Comparison of ENCODE assay signal across 12 cellular contexts in the genomic region with DNA sequence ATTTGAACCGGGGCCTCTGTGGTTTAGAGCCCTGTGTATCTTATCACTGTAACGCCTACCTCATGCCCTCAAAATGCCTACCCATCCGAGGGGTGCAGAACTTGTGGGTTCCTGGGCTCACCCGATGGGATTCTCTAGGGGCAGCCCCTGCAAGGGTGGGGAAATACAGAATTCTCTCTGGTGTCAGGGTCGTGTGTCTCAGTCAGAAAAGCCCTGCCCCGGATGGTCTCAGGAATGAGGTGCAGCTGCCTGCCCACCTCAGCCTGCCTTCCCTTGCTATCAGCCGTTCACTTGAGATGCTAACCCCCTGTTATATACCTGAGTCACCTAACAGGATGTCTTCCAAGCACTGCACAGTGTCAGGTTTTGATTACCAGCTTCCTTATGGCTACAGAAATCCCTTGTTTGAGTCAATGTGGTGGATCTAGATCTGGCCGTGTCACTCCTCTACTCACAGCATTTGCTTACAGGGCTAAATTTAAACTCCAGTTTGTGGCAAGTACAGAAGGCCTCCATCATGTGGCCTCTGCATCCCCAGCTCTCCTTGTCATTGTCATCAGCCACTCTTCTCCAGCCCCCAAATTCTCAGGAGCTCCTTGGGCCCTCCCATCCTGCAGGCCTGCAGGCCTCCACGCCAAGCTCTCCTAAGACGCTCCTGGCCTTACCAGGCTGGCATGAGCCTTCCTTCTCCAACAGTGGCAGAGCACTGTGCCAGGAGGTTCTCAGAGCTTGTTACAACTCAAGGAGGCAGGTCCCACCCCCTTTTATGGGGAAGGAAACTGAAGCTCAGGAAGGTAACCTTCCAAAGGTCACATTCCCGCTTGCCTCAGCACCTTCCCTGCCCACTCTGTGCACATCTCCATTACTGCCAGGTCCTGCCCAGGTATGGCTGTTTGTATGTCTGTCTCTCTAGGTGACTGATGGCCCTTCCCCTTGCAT. TPM values are rescaled to one million over a fixed set of nuclear protein-coding genes. Genes with fewer than 3 reads are reported as not detected.
DNase-seq lines count a peak whose midpoint lies in the region; ATAC-seq and TF ChIP-seq lines count a peak whose summit lies in the region.
"Had no signal": no experiment of that assay in that cellular context is flagged by ENCODE, and none has a peak within 500 bp of the region (broad histone marks: within the 10 kb centered on the region; RNA-seq: fewer than 3 reads in every experiment).

No MANE protein-coding gene starts in this region.

- peaks cover 2% of the 10 kb centered on the region for H3K27me3 Mint-ChIP-seq in activated CD8-positive, alpha-beta T cell treated with anti-CD3 and anti-CD28 coated beads for 36 hours
- peaks cover 7% of the 10 kb centered on the region for H3K27me3 Mint-ChIP-seq in activated CD8-positive, alpha-beta T cell treated with anti-CD3 and anti-CD28 coated beads, Interleukin-2, amount 10 ng/mL, durations not matched to agents 7 days and 5 days (ENCODE audit: low read depth)
- H3K27me3 Mint-ChIP-seq in dendritic cell treated with granulocyte-macrophage colony-stimulating factor and Interleukin-4, amounts not matched to agents 40 ng/mL and 50 ng/mL, for 4 days, result no peaks in the 10 kb centered on the region
- H3K27me3 Mint-ChIP-seq: IgD-negative memory B cell had no signal

- H3K27ac ChIP-seq in skeletal muscle tissue (ENCODE audit: low read depth, low read length) (peak overlapping the region; percentile 21), MM.1S (ENCODE audit: low read length) (no peak overlapping the region), testis (no peak overlapping the region)

- H3K4me3 ChIP-seq in skeletal muscle tissue (ENCODE audit: low read length in 3 of 3) (no peak overlapping the region), MM.1S (ENCODE audit: low read length) (no peak overlapping the region), testis (no peak overlapping the region)

- peak overlapping the region in 1 of 3 donors; percentile 25 for H3K9ac ChIP-seq in skeletal muscle tissue (ENCODE audit: low read depth in 1 of 3, low read length in 3 of 3)
- H3K9ac ChIP-seq in MM.1S (ENCODE audit: low read length), result no peak overlapping the region

- TF ChIP-seq CTCF in activated CD8-positive, alpha-beta T cell treated with anti-CD3 and anti-CD28 coated beads for 36 hours (IDR thresholded peaks at IDR 0.05), result no peak
- TF ChIP-seq CTCF in MM.1S (IDR thresholded peaks at IDR 0.05; ENCODE audit: low read length), result no peak
- TF ChIP-seq CTCF in testis (IDR thresholded peaks at IDR 0.05), result no peak

- peaks cover 17% of the 10 kb centered on the region for H3K4me1 Mint-ChIP-seq in activated CD8-positive, alpha-beta T cell treated with anti-CD3 and anti-CD28 coated beads for 36 hours (ENCODE audit: low read depth)
- H3K4me1 Mint-ChIP-seq in activated CD8-positive, alpha-beta T cell treated with anti-CD3 and anti-CD28 coated beads, Interleukin-2, amount 10 ng/mL, durations not matched to agents 7 days and 5 days (ENCODE audit: low read depth), result peaks cover 13% of the 10 kb centered on the region
- H3K4me1 Mint-ChIP-seq in dendritic cell treated with granulocyte-macrophage colony-stimulating factor and Interleukin-4, amounts not matched to agents 40 ng/mL and 50 ng/mL, for 4 days (ENCODE audit: low read depth), result peaks cover 77% of the 10 kb centered on the region

- H3K4me3 Mint-ChIP-seq in activated CD8-positive, alpha-beta T cell treated with anti-CD3 and anti-CD28 coated beads for 36 hours, result no peak overlapping the region
- no peak overlapping the region for H3K4me3 Mint-ChIP-seq in activated CD8-positive, alpha-beta T cell treated with anti-CD3 and anti-CD28 coated beads, Interleukin-2, amount 10 ng/mL, durations not matched to agents 7 days and 5 days
- no peak overlapping the region for H3K4me3 Mint-ChIP-seq in dendritic cell treated with granulocyte-macrophage colony-stimulating factor and Interleukin-4, amounts not matched to agents 40 ng/mL and 50 ng/mL, for 4 days
- H3K4me3 Mint-ChIP-seq: activated naive CD4-positive, alpha-beta T cell treated with anti-CD3 and anti-CD28 coated beads for 36 hours had no signal

- DNase-seq in activated CD8-positive, alpha-beta T cell treated with anti-CD3 and anti-CD28 coated beads for 36 hours, result peak; percentile 59
- DNase-seq in activated CD8-positive, alpha-beta T cell treated with anti-CD3 and anti-CD28 coated beads, Interleukin-2, amount 10 ng/mL, durations not matched to agents 7 days and 5 days, result no peak
- DNase-seq in LoVo (ENCODE audit: low spot score), result peak; percentile 64
- DNase-seq in pons (ENCODE audit: low spot score), result no peak
- no peak for DNase-seq in MM.1S
- DNase-seq in testis, result no peak
- DNase-seq: activated naive CD4-positive, alpha-beta T cell treated with anti-CD3 and anti-CD28 coated beads for 36 hours; NCI-H2029 had no signal

- no peaks in the 10 kb centered on the region for H3K9me2 ChIP-seq in MM.1S (replicated peaks; ENCODE audit: insufficient read depth, low read length)

- no peak for TF ChIP-seq POLR2A in testis (IDR thresholded peaks at IDR 0.05)

- H2AFZ ChIP-seq in MM.1S (ENCODE audit: low read length), result no peak overlapping the region

- H3K27me3 ChIP-seq in skeletal muscle tissue (ENCODE audit: control insufficient read depth in 3 of 3, insufficient read depth in 3 of 3, low read length in 3 of 3) (no peaks in the 10 kb centered on the region), MM.1S (replicated peaks; ENCODE audit: insufficient read depth, low read length) (no peaks in the 10 kb centered on the region), testis (no peaks in the 10 kb centered on the region)

- H3K36me3 ChIP-seq in skeletal muscle tissue (ENCODE audit: control insufficient read depth in 3 of 3, insufficient read depth in 3 of 3, low read length in 3 of 3) (no peaks in the 10 kb centered on the region), MM.1S (replicated peaks; ENCODE audit: insufficient read depth, low read length) (no peaks in the 10 kb centered on the region), testis (ENCODE audit: low read depth, missing control alignments) (no peaks in the 10 kb centered on the region)

- intact Hi-C loops in activated CD8-positive, alpha-beta T cell treated with anti-CD3 and anti-CD28 coated beads for 36 hours (cut with micrococcal nuclease), result no loop called here
- intact Hi-C loops in dendritic cell treated with granulocyte-macrophage colony-stimulating factor and Interleukin-4, amounts not matched to agents 40 ng/mL and 50 ng/mL, for 4 days (cut with micrococcal nuclease), result no loop called here
- intact Hi-C loops in testis (cut with DNase I; ENCODE audit: low total_unique reads), result no loop called here

- H3K27ac Mint-ChIP-seq in activated CD8-positive, alpha-beta T cell treated with anti-CD3 and anti-CD28 coated beads for 36 hours, result no peak overlapping the region
- H3K27ac Mint-ChIP-seq in activated CD8-positive, alpha-beta T cell treated with anti-CD3 and anti-CD28 coated beads, Interleukin-2, amount 10 ng/mL, durations not matched to agents 7 days and 5 days, result no peak overlapping the region
- H3K27ac Mint-ChIP-seq in dendritic cell treated with granulocyte-macrophage colony-stimulating factor and Interleukin-4, amounts not matched to agents 40 ng/mL and 50 ng/mL, for 4 days, result peak overlapping the region; percentile 53
- H3K27ac Mint-ChIP-seq: activated naive CD4-positive, alpha-beta T cell treated with anti-CD3 and anti-CD28 coated beads for 36 hours; IgD-negative memory B cell had no signal

- H3K4me2 ChIP-seq in MM.1S (ENCODE audit: low read depth, low read length), result no peak overlapping the region

- ATAC-seq in activated CD8-positive, alpha-beta T cell treated with anti-CD3 and anti-CD28 coated beads for 36 hours, result peak; percentile 55
- ATAC-seq in activated CD8-positive, alpha-beta T cell treated with anti-CD3 and anti-CD28 coated beads, Interleukin-2, amount 10 ng/mL, durations not matched to agents 7 days and 5 days, result no peak

- H4K20me1 ChIP-seq in MM.1S (ENCODE audit: insufficient read depth, low read length), result no peaks in the 10 kb centered on the region

- H3K36me3 Mint-ChIP-seq in activated CD8-positive, alpha-beta T cell treated with anti-CD3 and anti-CD28 coated beads for 36 hours (ENCODE audit: low read depth), result no peaks in the 10 kb centered on the region
- no peaks in the 10 kb centered on the region for H3K36me3 Mint-ChIP-seq in activated CD8-positive, alpha-beta T cell treated with anti-CD3 and anti-CD28 coated beads, Interleukin-2, amount 10 ng/mL, durations not matched to agents 7 days and 5 days (ENCODE audit: low read depth)
- H3K36me3 Mint-ChIP-seq in dendritic cell treated with granulocyte-macrophage colony-stimulating factor and Interleukin-4, amounts not matched to agents 40 ng/mL and 50 ng/mL, for 4 days (ENCODE audit: low read depth), result no peaks in the 10 kb centered on the region
- H3K36me3 Mint-ChIP-seq: IgD-negative memory B cell had no signal

- POLR2A ChIA-PET in activated CD8-positive, alpha-beta T cell treated with anti-CD3 and anti-CD28 coated beads for 36 hours (lab: Charles Lee), result interaction anchor here (1.2 kb wide), 1 partner anchor 12 kb away, joined by 9 read pairs; no protein-coding TSS in a partner anchor
- POLR2A ChIA-PET in activated CD8-positive, alpha-beta T cell treated with anti-CD3 and anti-CD28 coated beads, Interleukin-2, amount 10 ng/mL, durations not matched to agents 7 days and 5 days (lab: Charles Lee), result interaction anchor here (0.6 kb wide), 1 partner anchor 15 kb away, joined by 3 read pairs; no protein-coding TSS in a partner anchor

- WGBS in testis, 2 donors, result 85 to 93% methylated on average over 8 to 11 of the region's 11 CpGs

- H3K79me2 ChIP-seq in MM.1S (ENCODE audit: low read length), result no peaks in the 10 kb centered on the region

- H3K9me3 ChIP-seq in skeletal muscle tissue (ENCODE audit: control insufficient read depth in 3 of 3, low read length in 3 of 3), result no peaks in the 10 kb centered on the region
- no peaks in the 10 kb centered on the region for H3K9me3 ChIP-seq in MM.1S (replicated peaks; ENCODE audit: insufficient read depth, low read length)
- no peaks in the 10 kb centered on the region for H3K9me3 ChIP-seq in testis

- H3K4me1 ChIP-seq in skeletal muscle tissue (ENCODE audit: control insufficient read depth in 3 of 3, insufficient read depth in 3 of 3, low read length in 3 of 3) (peaks cover 16 to 41% (median 28%) of the 10 kb centered on the region in 3 donors), MM.1S (ENCODE audit: low read length) (peaks cover 22% of the 10 kb centered on the region), testis (no peaks in the 10 kb centered on the region)

- CTCF ChIA-PET in activated CD8-positive, alpha-beta T cell treated with anti-CD3 and anti-CD28 coated beads for 36 hours (lab: Charles Lee), result interaction anchor here (1.6 kb wide), 1 partner anchor 14 kb away, joined by 9 read pairs; no protein-coding TSS in a partner anchor
- CTCF ChIA-PET in activated CD8-positive, alpha-beta T cell treated with anti-CD3 and anti-CD28 coated beads, Interleukin-2, amount 10 ng/mL, durations not matched to agents 7 days and 5 days (lab: Charles Lee), result interaction anchor here (0.5 to 1.8 kb wide), 4 partner anchors 11 to 377 kb away, joined by 3 to 10 read pairs (median 6); no protein-coding TSS in a partner anchor

- H3F3A ChIP-seq in MM.1S (ENCODE audit: insufficient read depth, low read length), result no peaks in the 10 kb centered on the region

- no peaks in the 10 kb centered on the region for H3K9me3 Mint-ChIP-seq in activated CD8-positive, alpha-beta T cell treated with anti-CD3 and anti-CD28 coated beads for 36 hours
- H3K9me3 Mint-ChIP-seq in activated CD8-positive, alpha-beta T cell treated with anti-CD3 and anti-CD28 coated beads, Interleukin-2, amount 10 ng/mL, durations not matched to agents 7 days and 5 days (ENCODE audit: insufficient read depth), result no peaks in the 10 kb centered on the region
- H3K9me3 Mint-ChIP-seq in dendritic cell treated with granulocyte-macrophage colony-stimulating factor and Interleukin-4, amounts not matched to agents 40 ng/mL and 50 ng/mL, for 4 days, result no peaks in the 10 kb centered on the region
- H3K9me3 Mint-ChIP-seq: activated naive CD4-positive, alpha-beta T cell treated with anti-CD3 and anti-CD28 coated beads for 36 hours; IgD-negative memory B cell had no signal

RNA-seq across cellular contexts. Expression of a gene that starts 14.3 kb away (rescaled TPM):
- total RNA-seq in activated CD8-positive, alpha-beta T cell treated with anti-CD3 and anti-CD28 coated beads for 36 hours, result 10 to 100 TPM; 54.7 to 55.5 TPM
- total RNA-seq in activated CD8-positive, alpha-beta T cell treated with anti-CD3 and anti-CD28 coated beads, Interleukin-2, amount 10 ng/mL, durations not matched to agents 7 days and 5 days, result 10 to 100 TPM; 55.7 to 58.5 TPM
- total RNA-seq in skeletal muscle tissue (21.9 TPM), testis (10 to 100 TPM; 74.0 to 74.5 TPM)
- 16.3 TPM for polyA plus RNA-seq in testis (ENCODE audit: insufficient read depth, low read depth, low replicate concordance)

RNA-seq across cellular contexts. Expression of a gene that starts 16.2 kb away (rescaled TPM):
- not detected for total RNA-seq in activated CD8-positive, alpha-beta T cell treated with anti-CD3 and anti-CD28 coated beads for 36 hours
- not detected for total RNA-seq in activated CD8-positive, alpha-beta T cell treated with anti-CD3 and anti-CD28 coated beads, Interleukin-2, amount 10 ng/mL, durations not matched to agents 7 days and 5 days
- total RNA-seq in skeletal muscle tissue (not detected), testis (under 1 TPM in 1 of 2 donors, not detected in 1; 0.63 TPM)
- polyA plus RNA-seq in testis (ENCODE audit: insufficient read depth, low read depth, low replicate concordance), result not detected
- total RNA-seq: activated naive CD4-positive, alpha-beta T cell treated with anti-CD3 and anti-CD28 coated beads for 36 hours; posterior vena cava had no signal
- polyA plus RNA-seq: IgD-negative memory B cell had no signal

Comparison
In these comparisons a context has a peak if more than half of its experiments do, and no peak if none do; other contexts are left out.
1. DNase-seq: peak in activated CD8-positive, alpha-beta T cell treated with anti-CD3 and anti-CD28 coated beads for 36 hours (single experiment) and LoVo (single experiment); none in activated CD8-positive, alpha-beta T cell treated with anti-CD3 and anti-CD28 coated beads, Interleukin-2, amount 10 ng/mL, durations not matched to agents 7 days and 5 days (single experiment), pons (single experiment), MM.1S (single experiment) and testis (single experiment).